25 cellular contexts compared by ENCODE assay signal in the genomic region with DNA sequence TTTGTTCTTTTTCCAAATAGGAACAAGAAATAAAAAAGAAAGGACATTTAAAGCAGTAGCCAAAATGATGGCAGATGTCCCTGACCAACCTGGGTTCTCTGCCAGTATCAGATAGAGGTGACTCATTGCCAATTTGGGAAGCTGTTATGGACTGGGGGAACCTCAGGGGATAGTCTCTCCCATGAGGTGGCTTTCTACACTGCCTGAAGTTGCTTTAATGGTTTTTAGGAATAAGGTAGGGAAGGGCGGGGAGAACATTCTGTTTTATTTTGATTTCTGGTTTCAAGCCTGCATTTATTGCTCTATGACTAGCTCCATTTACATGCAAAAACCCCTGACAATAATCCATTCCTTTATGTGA.
"Had no signal": no experiment of that assay in that cellular context is flagged by ENCODE, and none has a peak within 500 bp of the region (broad histone marks: within the 10 kb centered on the region; RNA-seq: fewer than 3 reads in every experiment).

No MANE protein-coding gene starts in this region.

- H3K4me1 Mint-ChIP-seq: activated naive CD4-positive, alpha-beta T cell treated with anti-CD3 and anti-CD28 coated beads, Interleukin-2, amount 50 U/mL, for 24 hours; T-helper 17 cell; WTC11 had no signal

- H3K27ac ChIP-seq: breast epithelium had no signal

- H3K36me3 ChIP-seq: breast epithelium had no signal

- H3K4me1 ChIP-seq: breast epithelium had no signal

- H3K27me3 ChIP-seq: breast epithelium had no signal

- H3K9me3 Mint-ChIP-seq: activated T-helper 1 cell treated with anti-CD3 and anti-CD28 coated beads, Interleukin-12 subunit alpha, Interleukin-12 subunit beta, Interleukin-2, Interleukin-4 antibody, amounts not matched to agents 30 ng/mL and 10 ng/mL and 1 ng/mL, durations not matched to agents 14 hours and 24 hours and 36 hours had no signal

- ATAC-seq: activated CD8-positive, alpha-beta T cell treated with anti-CD3 and anti-CD28 coated beads, Interleukin-2, amount 10 ng/mL, durations not matched to agents 7 days and 5 days; Panc1; T-helper 17 cell; WTC11 had no signal

- H3K4me3 Mint-ChIP-seq: activated CD8-positive, alpha-beta T cell treated with anti-CD3 and anti-CD28 coated beads, Interleukin-2, amount 10 ng/mL, durations not matched to agents 7 days and 5 days; activated naive CD4-positive, alpha-beta T cell treated with anti-CD3 and anti-CD28 coated beads, Interleukin-2, amount 50 U/mL, for 24 hours; activated T-helper 1 cell treated with anti-CD3 and anti-CD28 coated beads, Interleukin-12 subunit alpha, Interleukin-12 subunit beta, Interleukin-2, Interleukin-4 antibody, amounts not matched to agents 30 ng/mL and 10 ng/mL and 1 ng/mL, durations not matched to agents 14 hours and 24 hours and 36 hours; T-helper 17 cell; WTC11 had no signal

- H3K9me3 ChIP-seq: breast epithelium had no signal

- H3K36me3 Mint-ChIP-seq: activated naive CD4-positive, alpha-beta T cell treated with anti-CD3 and anti-CD28 coated beads, Interleukin-2, amount 50 U/mL, for 24 hours; WTC11 had no signal

- H3K27me3 Mint-ChIP-seq: activated naive CD4-positive, alpha-beta T cell treated with anti-CD3 and anti-CD28 coated beads, Interleukin-2, amount 50 U/mL, for 24 hours; T-helper 17 cell had no signal

- H3K4me3 ChIP-seq: breast epithelium had no signal

- H3K27ac Mint-ChIP-seq: activated CD8-positive, alpha-beta T cell treated with anti-CD3 and anti-CD28 coated beads, Interleukin-2, amount 10 ng/mL, durations not matched to agents 7 days and 5 days; activated naive CD4-positive, alpha-beta T cell treated with anti-CD3 and anti-CD28 coated beads, Interleukin-2, amount 50 U/mL, for 24 hours; activated T-helper 1 cell treated with anti-CD3 and anti-CD28 coated beads, Interleukin-12 subunit alpha, Interleukin-12 subunit beta, Interleukin-2, Interleukin-4 antibody, amounts not matched to agents 30 ng/mL and 10 ng/mL and 1 ng/mL, durations not matched to agents 14 hours and 24 hours and 36 hours; T-helper 17 cell; WTC11 had no signal

- DNase-seq: activated CD4-positive, alpha-beta T cell treated with anti-CD3 and anti-CD28 coated beads for 48 hours; activated CD4-positive, alpha-beta T cell treated with anti-CD3 and anti-CD28 coated beads, Interleukin-2, amount 50 U/mL, for 4 hours; activated CD4-positive, CD25-positive, alpha-beta regulatory T cell treated with anti-CD3 and anti-CD28 coated beads, Interleukin-2, amount 50 U/mL, for 72 hours; activated CD8-positive, alpha-beta memory T cell treated with anti-CD3 and anti-CD28 coated beads, Interleukin-2, amount 50 U/mL, for 48 hours; activated CD8-positive, alpha-beta T cell treated with anti-CD3 and anti-CD28 coated beads, Interleukin-2, amount 10 ng/mL, durations not matched to agents 7 days and 5 days; activated effector memory CD4-positive, alpha-beta T cell treated with Interleukin-2 at 50 U/mL for 16 hours; activated naive CD4-positive, alpha-beta T cell; activated T-cell treated with anti-CD3 and anti-CD28 coated beads, Interleukin-2, amount 50 U/mL, for 1 hour; aorta; central memory CD4-positive, alpha-beta T cell; NCI-H1105 treated with DMSO at 0.1 percent for 48 hours; NCI-H1436 treated with DMSO at 0.1 percent for 48 hours; NCI-H2029; NCI-H2107; NCI-H748 treated with DMSO at 0.1 percent for 48 hours; OCI-M1; RPMI8226; SHP77; T-helper 17 cell; T-helper 9 cell had no signal
